In the genomic region with DNA sequence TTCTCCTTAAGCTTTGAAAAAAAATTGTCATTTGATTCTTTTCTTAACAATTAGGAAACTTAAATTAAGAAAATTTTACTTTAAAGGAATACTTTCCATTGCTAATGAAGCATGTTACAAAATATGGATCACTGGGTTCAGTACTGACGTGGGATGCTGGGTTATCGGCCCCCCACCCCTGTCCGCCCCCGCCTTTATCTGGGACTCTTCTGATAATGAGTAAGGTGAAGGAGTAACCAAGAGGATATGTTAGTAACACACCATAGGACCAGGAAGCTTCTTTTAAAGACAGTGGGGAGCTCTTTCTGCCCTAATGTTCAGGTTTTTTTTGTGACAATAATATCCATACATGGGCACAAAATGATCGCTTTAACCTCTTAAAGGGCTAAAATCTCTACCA, we compare ENCODE assay signal across 8 cellular contexts. TPM values are rescaled to one million over a fixed set of nuclear protein-coding genes. Genes with fewer than 3 reads are reported as not detected.
"Had no signal": no experiment of that assay in that cellular context is flagged by ENCODE, and none has a peak within 500 bp of the region (broad histone marks: within the 10 kb centered on the region; RNA-seq: fewer than 3 reads in every experiment).

No MANE protein-coding gene starts in this region.

- H3K9ac ChIP-seq: KMS-11 had no signal

- FAIRE-seq: HepG2, HTR-8/SVneo had no signal

- DNase-seq: IMR-90, KBM-7, KG1 had no signal

- H3K4me2 ChIP-seq: KMS-11 had no signal

- H3K27ac ChIP-seq: HL-60, KMS-11 had no signal

RNA-seq across cellular contexts. Expression of a gene that starts 29.7 kb away (rescaled TPM):
- polyA plus RNA-seq: IgD-negative memory B cell had no signal
